Comparison of ENCODE assay signal across 1 cellular context in the genomic region with DNA sequence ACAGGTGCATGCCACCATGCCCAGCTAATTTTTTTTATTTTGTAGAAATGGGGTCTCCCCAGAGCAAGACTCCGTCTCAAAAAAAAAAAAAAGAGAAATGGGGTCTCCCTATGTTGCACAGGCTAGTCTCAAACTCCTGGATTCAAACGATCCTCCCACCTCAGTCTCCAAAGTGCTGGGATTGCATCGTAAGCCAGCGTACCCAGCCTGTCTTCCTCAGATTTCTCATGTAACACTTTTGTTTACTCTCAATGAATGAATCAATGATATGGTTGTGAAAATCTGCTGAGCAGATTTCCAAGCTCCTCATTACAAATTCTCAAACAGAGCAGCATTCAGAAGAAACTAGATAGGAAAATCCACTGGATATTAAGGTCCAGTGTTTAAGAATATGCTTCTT.
TF ChIP-seq lines count a peak whose summit lies in the region.

No MANE protein-coding gene starts in this region.

TF ChIP-seq in WTC11, 78 proteins besides CTCF, POLR2A, EP300 and RAD21 (continued from another document):
- TF ChIP-seq ARID4B (CRISPR knock-in tag; IDR thresholded peaks at IDR 0.05; ENCODE audit: borderline replicate concordance) (no peak), ZNF416 (CRISPR knock-in tag; IDR thresholded peaks at IDR 0.05) (no peak), GTF2I (CRISPR knock-in tag; conservative IDR thresholded peaks at IDR 0.05) (no peak), NR2C2 (CRISPR knock-in tag; IDR thresholded peaks at IDR 0.05) (no peak), ATF1 (CRISPR knock-in tag; IDR thresholded peaks at IDR 0.05) (no peak)
TF ChIP-seq in WTC11: peak in this region for 0.
